8 cellular contexts compared by ENCODE assay signal in the genomic region with DNA sequence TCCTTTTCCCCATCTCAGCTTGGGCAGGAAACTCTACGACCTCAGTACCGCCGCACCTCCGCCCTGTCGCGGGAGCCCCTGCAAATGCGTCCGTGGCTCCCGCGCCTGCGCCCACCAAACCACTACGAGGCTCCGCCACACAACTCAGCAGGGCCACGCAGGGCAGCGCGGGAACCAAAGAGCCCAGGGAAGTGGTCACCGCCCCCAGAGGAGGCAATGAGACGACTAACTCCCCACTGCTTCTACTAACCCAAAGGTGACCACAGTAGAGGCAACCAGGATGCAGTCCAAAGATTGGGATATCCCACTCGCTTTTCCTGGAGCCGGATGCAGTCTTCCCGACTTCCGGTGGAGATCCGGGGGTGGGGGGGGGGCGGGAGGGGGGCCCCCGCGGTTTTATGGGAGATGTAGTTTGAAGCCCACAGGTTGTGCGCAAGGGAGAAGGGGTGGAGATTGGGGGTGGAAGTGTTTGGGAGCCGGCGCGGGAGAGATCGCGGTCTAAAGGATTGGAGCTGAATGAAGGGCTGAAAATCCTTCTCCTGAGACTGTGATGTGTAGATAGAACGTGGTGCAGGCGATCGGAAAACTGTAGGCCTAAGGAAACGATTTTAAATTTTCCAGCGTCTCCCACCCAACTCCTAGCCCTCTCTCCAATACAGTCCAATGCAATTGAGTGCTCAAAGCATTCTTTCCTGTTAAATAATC. TPM values are rescaled to one million over a fixed set of nuclear protein-coding genes. Genes with fewer than 3 reads are reported as not detected.
DNase-seq lines count a peak whose midpoint lies in the region; ATAC-seq and TF ChIP-seq lines count a peak whose summit lies in the region.

NUDT12 (minus strand) TSS at position 337 of the 705 bp plus-strand sequence. CDS start 2,541 bp downstream, outside the sequence.

- H3K27ac Mint-ChIP-seq in activated CD8-positive, alpha-beta T cell treated with anti-CD3 and anti-CD28 coated beads for 36 hours, result peak within 1 kb of the TSS; percentile 79
- no peak within 1 kb of the TSS for H3K27ac Mint-ChIP-seq in effector memory CD8-positive, alpha-beta T cell

- CTCF ChIA-PET in activated CD8-positive, alpha-beta T cell treated with anti-CD3 and anti-CD28 coated beads for 36 hours (lab: Charles Lee), result no interaction called here

- H3K36me3 Mint-ChIP-seq in activated CD8-positive, alpha-beta T cell treated with anti-CD3 and anti-CD28 coated beads for 36 hours (ENCODE audit: low read depth), result no peaks in the 10 kb centered on the region
- peaks cover 4% of the 10 kb centered on the region for H3K36me3 Mint-ChIP-seq in effector memory CD8-positive, alpha-beta T cell (ENCODE audit: insufficient read depth)

- peak; percentile 49 for TF ChIP-seq POLR2A in GM18951 (IDR thresholded peaks at IDR 0.05; ENCODE audit: extremely low read depth, insufficient read depth, insufficient read length)

- POLR2A ChIA-PET in activated CD8-positive, alpha-beta T cell treated with anti-CD3 and anti-CD28 coated beads for 36 hours (lab: Charles Lee), result interaction anchor here (1.6 kb wide), 1 partner anchor 22 kb away, joined by 3 read pairs; no protein-coding TSS in a partner anchor

- intact Hi-C loops in activated CD8-positive, alpha-beta T cell treated with anti-CD3 and anti-CD28 coated beads for 36 hours (cut with micrococcal nuclease), result no loop called here

- peak within 1 kb of the TSS; percentile 83 for H3K4me3 Mint-ChIP-seq in activated CD8-positive, alpha-beta T cell treated with anti-CD3 and anti-CD28 coated beads for 36 hours
- peak within 1 kb of the TSS; percentile 55 to 73 for H3K4me3 Mint-ChIP-seq in effector memory CD8-positive, alpha-beta T cell

- H3K9me3 Mint-ChIP-seq in activated CD8-positive, alpha-beta T cell treated with anti-CD3 and anti-CD28 coated beads for 36 hours, result no peaks in the 10 kb centered on the region
- H3K9me3 Mint-ChIP-seq in effector memory CD8-positive, alpha-beta T cell, result no peaks in the 10 kb centered on the region

- peak; percentile 86 for ATAC-seq in HG03175 (IDR thresholded peaks at IDR 0.05; ENCODE audit: unreplicated experiment)
- peak; percentile 97 for ATAC-seq in activated CD8-positive, alpha-beta T cell treated with anti-CD3 and anti-CD28 coated beads for 36 hours
- peak; percentile 36 for ATAC-seq in effector memory CD8-positive, alpha-beta T cell (replicated peaks)

- peaks cover 15% of the 10 kb centered on the region for H3K4me1 Mint-ChIP-seq in activated CD8-positive, alpha-beta T cell treated with anti-CD3 and anti-CD28 coated beads for 36 hours (ENCODE audit: low read depth)
- peaks cover 3 to 7% of the 10 kb centered on the region in 2 donors for H3K4me1 Mint-ChIP-seq in effector memory CD8-positive, alpha-beta T cell (ENCODE audit: low read depth in 2 of 2)

- peak within 1 kb of the TSS; percentile 84 for H3K4me3 ChIP-seq in AG09309 (ENCODE audit: control insufficient read depth, low read depth, low read length)

- no peak for TF ChIP-seq CTCF in AG09309 (IDR thresholded peaks at IDR 0.05; ENCODE audit: control insufficient read depth, insufficient read depth, low read depth, low read length, missing control alignments)
- TF ChIP-seq CTCF in activated CD8-positive, alpha-beta T cell treated with anti-CD3 and anti-CD28 coated beads for 36 hours (IDR thresholded peaks at IDR 0.05), result no peak

- DNase-seq in AG09309 (ENCODE audit: low read depth) (no peak), NCI-H446 (lab: John Stamatoyannopoulos, UW) (peak; percentile 74 to 77), lung microvascular endothelial cell (ENCODE audit: low read depth in 2 of 2) (peak; percentile 72 to 78)
- DNase-seq in activated CD8-positive, alpha-beta T cell treated with anti-CD3 and anti-CD28 coated beads for 36 hours, result peak; percentile 79
- no peak for DNase-seq in effector memory CD8-positive, alpha-beta T cell
- peak; percentile 13 to 17 (median 17) for DNase-seq in stimulated activated CD4-positive, alpha-beta T cell treated with anti-CD3 and anti-CD28 coated beads, TNF-alpha, amount 100 ng/mL, for 4 hours (ENCODE audit: low read depth in 3 of 3)

- no peaks in the 10 kb centered on the region for H3K27me3 Mint-ChIP-seq in activated CD8-positive, alpha-beta T cell treated with anti-CD3 and anti-CD28 coated beads for 36 hours
- no peaks in the 10 kb centered on the region for H3K27me3 Mint-ChIP-seq in effector memory CD8-positive, alpha-beta T cell

- in situ Hi-C loops in GM18951 (cut with MboI; ENCODE audit: low sequenced_read_pairs, unreplicated experiment), result no loop called here

RNA-seq across cellular contexts. Expression of gene NUDT12, which starts in this region (rescaled TPM):
- 1 to 10 TPM; 2.7 to 3.0 TPM for total RNA-seq in activated CD8-positive, alpha-beta T cell treated with anti-CD3 and anti-CD28 coated beads for 36 hours
- total RNA-seq in lung microvascular endothelial cell, result 3.2 and 3.7 TPM in 2 replicates

Comparison
In these comparisons a context has a peak if more than half of its experiments do, and no peak if none do; other contexts are left out.
1. DNase-seq: peak in NCI-H446 (2 of 2), activated CD8-positive, alpha-beta T cell treated with anti-CD3 and anti-CD28 coated beads for 36 hours (single experiment), lung microvascular endothelial cell (2 of 2) and stimulated activated CD4-positive, alpha-beta T cell treated with anti-CD3 and anti-CD28 coated beads, TNF-alpha, amount 100 ng/mL, for 4 hours (3 of 3); none in AG09309 (single experiment) and effector memory CD8-positive, alpha-beta T cell (0 of 3).
2. ATAC-seq: peak in every context shown above with its lines; median percentile 97 in activated CD8-positive, alpha-beta T cell treated with anti-CD3 and anti-CD28 coated beads for 36 hours; 86 in HG03175; 36 in effector memory CD8-positive, alpha-beta T cell.